Comparison of ENCODE assay signal across 17 cellular contexts in the genomic region with DNA sequence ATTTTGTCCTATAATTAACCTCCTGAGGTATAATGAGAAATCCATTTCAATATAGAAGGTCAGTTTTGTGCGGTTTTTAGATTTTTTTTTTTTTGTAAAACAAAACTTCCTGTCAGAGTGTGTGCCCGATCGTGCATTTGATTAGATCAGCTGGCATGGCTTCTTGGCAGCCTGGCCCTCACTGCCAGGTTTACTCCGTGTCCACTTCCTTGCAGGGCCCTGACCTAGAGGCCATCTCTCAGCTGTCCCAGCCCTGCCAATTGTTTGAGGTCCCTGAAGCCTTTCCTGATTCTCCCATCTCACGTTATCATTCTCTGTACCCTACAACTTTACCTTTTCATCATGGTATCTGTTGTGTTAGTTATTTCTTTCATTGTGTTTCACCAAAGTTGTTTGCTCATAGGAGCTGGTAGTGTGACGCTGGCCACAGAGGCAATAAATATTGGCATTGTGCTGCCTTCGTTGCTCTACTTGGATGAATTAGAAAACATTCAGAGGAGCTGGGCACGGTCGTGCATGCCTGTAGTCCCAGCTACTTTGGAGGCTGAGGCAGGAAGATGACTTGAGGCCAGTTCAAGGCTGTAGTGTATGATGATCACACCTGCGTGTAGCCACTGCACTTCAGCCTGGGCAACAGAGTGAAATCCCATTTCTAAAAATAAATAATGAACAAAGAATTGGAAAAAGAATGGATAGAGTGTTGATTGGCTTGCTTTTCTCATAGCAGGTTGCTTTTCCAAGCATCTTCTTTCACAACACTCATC.
DNase-seq lines count a peak whose midpoint lies in the region; ATAC-seq and TF ChIP-seq lines count a peak whose summit lies in the region.
"Had no signal": no experiment of that assay in that cellular context is flagged by ENCODE, and none has a peak within 500 bp of the region (broad histone marks: within the 10 kb centered on the region; RNA-seq: fewer than 3 reads in every experiment).

No MANE protein-coding gene starts in this region.

- DNase-seq in Right ventricle myocardium inferior (ENCODE audit: missing footprints) = peak; percentile 51
- no peak for DNase-seq in right atrium auricular region (ENCODE audit: low spot score)
- DNase-seq in heart left ventricle = peak in 1 of 5 donors; percentile 37
- DNase-seq in osteoblast (ENCODE audit: insufficient read length, low spot score, missing footprints) = no peak
- DNase-seq in Kasumi-1 (lab: John Stamatoyannopoulos, UW) = no peak
- DNase-seq: CD4-positive, CD25-positive, alpha-beta regulatory T cell; cortex of kidney; hypothalamus; NCI-H1105; NCI-H226 had no signal

- intact Hi-C loops in Right ventricle myocardium inferior (cut with DNase I) (no loop called here), heart left ventricle (cut with DNase I) (no loop called here)

- no peak overlapping the region for H3K27ac ChIP-seq in right atrium auricular region
- H3K27ac ChIP-seq in heart left ventricle = peak overlapping the region in 2 of 12 donors; percentile 1 to 5
- peak overlapping the region; percentile 9 for H3K27ac ChIP-seq in osteoblast (ENCODE audit: low read depth, low read length)

- H3K27me3 ChIP-seq in right atrium auricular region = no peaks in the 10 kb centered on the region
- no peaks in the 10 kb centered on the region for H3K27me3 ChIP-seq in heart left ventricle
- no peaks in the 10 kb centered on the region for H3K27me3 ChIP-seq in osteoblast (ENCODE audit: insufficient read depth, low read length)
- H3K27me3 ChIP-seq: neutrophil had no signal

- no peak overlapping the region for H2AFZ ChIP-seq in osteoblast (ENCODE audit: low read length)

- H3K4me2 ChIP-seq in osteoblast (ENCODE audit: insufficient read depth, low read length) = no peak overlapping the region

- TF ChIP-seq CTCF in right atrium auricular region (IDR thresholded peaks at IDR 0.05) (no peak), heart left ventricle (IDR thresholded peaks at IDR 0.05) (no peak), osteoblast (IDR thresholded peaks at IDR 0.05; ENCODE audit: extremely low read depth, low read depth, low read length) (no peak)

- no peak for ATAC-seq in Right ventricle myocardium inferior
- peak in 3 of 4 donors; percentile 47 to 61 (median 60) for ATAC-seq in heart left ventricle
- ATAC-seq in HG03196 (IDR thresholded peaks at IDR 0.05; ENCODE audit: unreplicated experiment) = no peak
- no peak for ATAC-seq in HG03439 (IDR thresholded peaks at IDR 0.05; ENCODE audit: unreplicated experiment)
- ATAC-seq in HG02870 (IDR thresholded peaks at IDR 0.05; ENCODE audit: unreplicated experiment) = no peak
- ATAC-seq: activated T-helper 17 cell treated with anti-CD3 and anti-CD28 coated beads, Interleukin-2, amount 50 U/mL, for 72 hours; GM12878; HCT116 had no signal

- H3K36me3 ChIP-seq in right atrium auricular region (peaks cover 19% of the 10 kb centered on the region), heart left ventricle (peaks cover 0 to 25% (median 12%) of the 10 kb centered on the region in 9 donors), osteoblast (ENCODE audit: insufficient read depth, low read length) (peaks cover 25% of the 10 kb centered on the region)

- H3K4me1 ChIP-seq in right atrium auricular region = peaks cover 0 to 17% of the 10 kb centered on the region in 2 donors
- peaks cover 0 to 49% (median 16%) of the 10 kb centered on the region in 12 donors for H3K4me1 ChIP-seq in heart left ventricle
- H3K4me1 ChIP-seq in osteoblast (ENCODE audit: insufficient read depth, low read length) = peaks cover 12% of the 10 kb centered on the region

- TF ChIP-seq POLR2A in heart left ventricle (IDR thresholded peaks at IDR 0.05) = no peak

- H4K20me1 ChIP-seq in osteoblast (ENCODE audit: insufficient read depth, low read length) = peaks cover 23% of the 10 kb centered on the region

- H3K4me3 ChIP-seq in right atrium auricular region (no peak overlapping the region), heart left ventricle (no peak overlapping the region), osteoblast (ENCODE audit: insufficient read depth, low read length) (no peak overlapping the region)
- H3K4me3 ChIP-seq: GM12878 had no signal

- peaks cover 83% of the 10 kb centered on the region for H3K79me2 ChIP-seq in osteoblast (ENCODE audit: insufficient read depth, low read length)

- whole genome bisulfite sequencing in heart left ventricle, 4 donors = 46 to 60% (median 56%) methylated on average over 10 of the region's 10 CpGs

- H3K9me3 ChIP-seq in right atrium auricular region = peaks cover 0 to 6% of the 10 kb centered on the region in 2 donors
- peaks cover 0 to 17% (median 3%) of the 10 kb centered on the region in 12 donors for H3K9me3 ChIP-seq in heart left ventricle
- H3K9me3 ChIP-seq in osteoblast (ENCODE audit: low read depth, low read length) = no peaks in the 10 kb centered on the region
- H3K9me3 ChIP-seq: neutrophil had no signal

Comparison
In these comparisons a context has a peak if more than half of its experiments do, and no peak if none do; other contexts are left out.
1. ATAC-seq: peak in heart left ventricle (3 of 4); none in Right ventricle myocardium inferior (single experiment), HG03196 (single experiment), HG03439 (single experiment) and HG02870 (single experiment).